Comparison of ENCODE assay signal across 8 cellular contexts in the genomic region with DNA sequence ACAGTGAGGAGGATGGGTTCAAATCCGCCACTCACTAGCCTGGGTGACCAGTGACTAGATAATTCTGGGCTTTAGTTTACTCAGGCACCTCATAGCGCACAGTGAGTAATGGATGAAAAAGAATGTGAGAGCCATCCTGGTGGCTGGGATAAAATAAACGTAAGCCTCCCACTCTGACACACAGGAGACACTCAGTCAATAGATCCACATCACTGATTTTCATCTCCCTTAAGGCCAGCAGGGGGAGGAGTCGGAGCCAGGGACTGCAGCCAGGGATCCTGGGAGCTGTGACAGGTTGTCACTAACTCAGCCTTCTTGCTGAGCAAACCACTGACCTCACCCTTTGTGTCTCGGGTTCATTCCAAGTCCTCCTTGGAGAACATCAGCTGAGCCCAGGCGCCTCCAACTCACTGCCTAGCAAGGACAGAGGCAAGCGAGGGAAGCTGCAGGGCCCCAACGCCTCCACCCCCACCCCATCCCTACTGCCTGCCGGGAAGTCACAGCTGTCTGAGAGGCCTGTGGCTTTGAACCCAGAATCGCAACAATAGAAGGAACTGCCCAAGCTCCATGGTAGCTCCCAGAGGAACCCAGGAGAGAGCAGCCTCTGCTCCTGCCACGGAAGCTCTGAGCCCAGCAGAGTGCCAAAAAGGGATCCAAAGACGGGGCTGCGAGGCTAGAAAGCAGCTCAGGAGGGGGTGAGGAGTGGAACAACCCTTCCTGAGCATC.
DNase-seq lines count a peak whose midpoint lies in the region; ATAC-seq and TF ChIP-seq lines count a peak whose summit lies in the region.

No MANE protein-coding gene starts in this region.

- TF ChIP-seq CTCF in cardiac fibroblast (IDR thresholded peaks at IDR 0.05; ENCODE audit: low read depth, low read length), result peak; percentile 39

- H3K36me3 Mint-ChIP-seq in activated naive CD4-positive, alpha-beta T cell treated with anti-CD3 and anti-CD28 coated beads, Interleukin-2, amount 10 ng/mL, durations not matched to agents 7 days and 5 days, result peaks cover 29% of the 10 kb centered on the region

- CTCF ChIA-PET in activated naive CD4-positive, alpha-beta T cell treated with anti-CD3 and anti-CD28 coated beads, Interleukin-2, amount 10 ng/mL, durations not matched to agents 7 days and 5 days (lab: Charles Lee), result interaction anchor here (1.0 to 7.0 kb wide), 4 partner anchors 9 to 31 kb away, joined by 3 to 73 read pairs (median 15); a partner anchor contains a TSS

- no peaks in the 10 kb centered on the region for H3K9me3 Mint-ChIP-seq in activated naive CD4-positive, alpha-beta T cell treated with anti-CD3 and anti-CD28 coated beads, Interleukin-2, amount 10 ng/mL, durations not matched to agents 7 days and 5 days

- peak overlapping the region; percentile 29 for H3K27ac Mint-ChIP-seq in activated naive CD4-positive, alpha-beta T cell treated with anti-CD3 and anti-CD28 coated beads, Interleukin-2, amount 10 ng/mL, durations not matched to agents 7 days and 5 days

- H3K4me3 Mint-ChIP-seq in activated naive CD4-positive, alpha-beta T cell treated with anti-CD3 and anti-CD28 coated beads, Interleukin-2, amount 10 ng/mL, durations not matched to agents 7 days and 5 days, result no peak overlapping the region

- peak overlapping the region in 1 of 2 donors; percentile 14 for H3K4me3 ChIP-seq in cardiac fibroblast (replicated peaks in 1 of 2; ENCODE audit: low read depth in 2 of 2, low read length in 2 of 2)

- H3K27me3 Mint-ChIP-seq in activated naive CD4-positive, alpha-beta T cell treated with anti-CD3 and anti-CD28 coated beads, Interleukin-2, amount 10 ng/mL, durations not matched to agents 7 days and 5 days, result no peaks in the 10 kb centered on the region

- ATAC-seq in GM18909 (IDR thresholded peaks at IDR 0.05; ENCODE audit: poor library complexity, unreplicated experiment), result no peak
- ATAC-seq in HG03095 (IDR thresholded peaks at IDR 0.05; ENCODE audit: unreplicated experiment), result no peak

- no peak for DNase-seq in activated naive CD4-positive, alpha-beta T cell treated with anti-CD3 and anti-CD28 coated beads, Interleukin-2, amount 10 ng/mL, durations not matched to agents 7 days and 5 days
- DNase-seq in activated naive CD4-positive, alpha-beta T cell (lab: John Stamatoyannopoulos, UW), result no peak
- DNase-seq in NCI-H526 (lab: John Stamatoyannopoulos, UW), result peak; percentile 67 to 83
- DNase-seq in cardiac fibroblast (ENCODE audit: low read depth in 2 of 2), result peak; percentile 96 to 99
- DNase-seq in kidney glomerular epithelial cell (lab: John Stamatoyannopoulos, UW), result peak; percentile 97
- DNase-seq in smooth muscle cell of the brain vasculature (ENCODE audit: low read depth, low spot score), result peak; percentile 78

- H3K4me1 Mint-ChIP-seq in activated naive CD4-positive, alpha-beta T cell treated with anti-CD3 and anti-CD28 coated beads, Interleukin-2, amount 10 ng/mL, durations not matched to agents 7 days and 5 days, result peaks cover 91% of the 10 kb centered on the region

Comparison
In these comparisons a context has a peak if more than half of its experiments do, and no peak if none do; other contexts are left out.
1. DNase-seq: peak in NCI-H526 (2 of 2), cardiac fibroblast (2 of 2), kidney glomerular epithelial cell (single experiment) and smooth muscle cell of the brain vasculature (single experiment); none in activated naive CD4-positive, alpha-beta T cell treated with anti-CD3 and anti-CD28 coated beads, Interleukin-2, amount 10 ng/mL, durations not matched to agents 7 days and 5 days (single experiment) and activated naive CD4-positive, alpha-beta T cell (0 of 4).